29 cellular contexts compared by ENCODE assay signal in the genomic region with DNA sequence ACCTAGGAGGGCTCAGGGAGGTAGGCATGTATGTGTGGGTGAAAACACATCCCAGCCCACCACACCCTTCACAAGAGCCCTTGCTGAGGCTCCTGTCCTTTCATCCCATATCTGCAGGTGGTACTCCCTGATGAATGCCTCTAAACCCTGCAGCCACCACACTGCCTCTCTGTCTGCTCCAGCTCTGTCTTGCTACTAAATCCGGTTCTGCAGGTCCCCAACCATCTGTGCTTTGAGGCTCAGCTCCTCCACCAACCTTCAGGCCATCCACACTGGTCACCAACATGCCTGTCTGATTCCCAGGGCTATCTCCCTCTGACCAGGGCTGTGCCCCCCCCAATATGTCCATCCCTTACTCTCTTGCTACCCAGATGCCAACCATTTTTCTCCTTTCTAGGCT.
A peak's percentile ranks its signal among the peaks of the same experiment; 100 is the strongest.
DNase-seq lines count a peak whose midpoint lies in the region; ATAC-seq and TF ChIP-seq lines count a peak whose summit lies in the region.
"Had no signal": no experiment of that assay in that cellular context is flagged by ENCODE, and none has a peak within 500 bp of the region (broad histone marks: within the 10 kb centered on the region; RNA-seq: fewer than 3 reads in every experiment).

No MANE protein-coding gene starts in this region.

- H3K4me3 Mint-ChIP-seq in stimulated activated naive B cell treated with anti-CD40 and anti-IgM and Interleukin-4, amounts not matched to agents 10 μg/mL and 1 μg/mL and 100 μg/mL, for 72 hours, result no peak overlapping the region
- H3K4me3 Mint-ChIP-seq: activated naive CD8-positive, alpha-beta T cell treated with anti-CD3 and anti-CD28 coated beads for 36 hours; CD8-positive, alpha-beta memory T cell; neural crest cell had no signal

- peaks cover 36% of the 10 kb centered on the region in 2 donors for H3K27me3 Mint-ChIP-seq in stimulated activated naive B cell treated with anti-CD40 and anti-IgM and Interleukin-4, amounts not matched to agents 10 μg/mL and 1 μg/mL and 100 μg/mL, for 72 hours

- ATAC-seq in foreskin keratinocyte (peak; percentile 54), GM21723 (IDR thresholded peaks at IDR 0.05; ENCODE audit: unreplicated experiment) (no peak)
- ATAC-seq in stimulated activated naive B cell treated with anti-CD40 and anti-IgM and Interleukin-4, amounts not matched to agents 10 μg/mL and 1 μg/mL and 100 μg/mL, for 72 hours (replicated peaks), result no peak
- ATAC-seq: K562; Right ventricle myocardium inferior; sciatic nerve; stimulated activated naive CD8-positive, alpha-beta T cell treated with anti-CD3 and anti-CD28 coated beads, Interleukin-15, Interleukin-2, amounts not matched to agents 100 U/mL and 50 U/mL, for 24 hours had no signal

- H3K4me1 Mint-ChIP-seq in stimulated activated naive B cell treated with anti-CD40 and anti-IgM and Interleukin-4, amounts not matched to agents 10 μg/mL and 1 μg/mL and 100 μg/mL, for 72 hours, result no peaks in the 10 kb centered on the region
- H3K4me1 Mint-ChIP-seq: activated naive CD8-positive, alpha-beta T cell treated with anti-CD3 and anti-CD28 coated beads for 36 hours; CD8-positive, alpha-beta memory T cell; neural crest cell had no signal

- H3K36me3 ChIP-seq in WERI-Rb-1, result no peaks in the 10 kb centered on the region
- H3K36me3 ChIP-seq: HAP-1, MG63, thoracic aorta had no signal

- H3K9me3 Mint-ChIP-seq in stimulated activated naive B cell treated with anti-CD40 and anti-IgM and Interleukin-4, amounts not matched to agents 10 μg/mL and 1 μg/mL and 100 μg/mL, for 72 hours, result no peaks in the 10 kb centered on the region
- H3K9me3 Mint-ChIP-seq: activated naive CD8-positive, alpha-beta T cell treated with anti-CD3 and anti-CD28 coated beads for 36 hours had no signal

- no peaks in the 10 kb centered on the region for H3K9me3 ChIP-seq in WERI-Rb-1 (ENCODE audit: severe bottlenecking)
- H3K9me3 ChIP-seq: HAP-1, MG63 had no signal

- TF ChIP-seq CTCF in WERI-Rb-1 (IDR thresholded peaks at IDR 0.05; ENCODE audit: low read depth, low read length), result no peak
- no peak for TF ChIP-seq CTCF in foreskin keratinocyte (conservative IDR thresholded peaks at IDR 0.05)

- peak overlapping the region; percentile 31 for H3K27ac ChIP-seq in WERI-Rb-1
- peak overlapping the region; percentile 51 for H3K27ac ChIP-seq in foreskin keratinocyte
- H3K27ac ChIP-seq: thoracic aorta had no signal

- peaks cover 16% of the 10 kb centered on the region for H3K4me1 ChIP-seq in foreskin keratinocyte
- H3K4me1 ChIP-seq: HAP-1 had no signal

- H3K27me3 ChIP-seq in WERI-Rb-1 (ENCODE audit: insufficient read depth, low read depth, severe bottlenecking) (no peaks in the 10 kb centered on the region), foreskin keratinocyte (no peaks in the 10 kb centered on the region)
- H3K27me3 ChIP-seq: MG63 had no signal

- H3K4me3 ChIP-seq in WERI-Rb-1 (ENCODE audit: low read depth, low read length), result no peak overlapping the region
- H3K4me3 ChIP-seq: HAP-1, K562, MG63, thoracic aorta had no signal

- H3K27ac Mint-ChIP-seq in stimulated activated naive B cell treated with anti-CD40 and anti-IgM and Interleukin-4, amounts not matched to agents 10 μg/mL and 1 μg/mL and 100 μg/mL, for 72 hours, result peak overlapping the region; percentile 49
- H3K27ac Mint-ChIP-seq: activated naive CD8-positive, alpha-beta T cell treated with anti-CD3 and anti-CD28 coated beads for 36 hours had no signal

- DNase-seq in NCI-H748 (lab: John Stamatoyannopoulos, UW; ENCODE audit: unreplicated experiment) (peak; percentile 28), NCI-H748 treated with DMSO at 0.1 percent for 48 hours (lab: John Stamatoyannopoulos, UW) (no peak), WERI-Rb-1 (peak; percentile 50), foreskin keratinocyte (no peak), DMS 273 (lab: John Stamatoyannopoulos, UW; ENCODE audit: unreplicated experiment) (no peak), C1 segment of cervical spinal cord (lab: John Stamatoyannopoulos, UW) (no peak)
- no peak for DNase-seq in stimulated activated naive B cell treated with anti-CD40 and anti-IgM and Interleukin-4, amounts not matched to agents 10 μg/mL and 1 μg/mL and 100 μg/mL, for 72 hours
- DNase-seq: 8988T; activated CD4-positive, alpha-beta T cell treated with anti-CD3 and anti-CD28 coated beads for 4 hours; activated effector memory CD4-positive, alpha-beta T cell treated with anti-CD3 and anti-CD28 coated beads, Interleukin-2, amount 50 U/mL, for 16 hours; activated naive CD8-positive, alpha-beta T cell treated with anti-CD3 and anti-CD28 coated beads for 36 hours; activated T-cell treated with anti-CD3 and anti-CD28 coated beads, Interleukin-2, amount 50 U/mL, for 1 hour; CD8-positive, alpha-beta memory T cell; kidney; NCI-H1417; NCI-H2081; NCI-H2227 treated with DMSO at 0.1 percent for 48 hours; NCI-H69; posterior cingulate gyrus; stimulated activated CD4-positive, alpha-beta T cell treated with anti-CD3 and anti-CD28 coated beads, Interleukin-15, amount 100 ng/mL, for 24 hours; stimulated activated naive CD8-positive, alpha-beta T cell treated with anti-CD3 and anti-CD28 coated beads, Interleukin-15, Interleukin-2, amounts not matched to agents 100 U/mL and 50 U/mL, for 24 hours had no signal

- no peaks in the 10 kb centered on the region for H3K36me3 Mint-ChIP-seq in stimulated activated naive B cell treated with anti-CD40 and anti-IgM and Interleukin-4, amounts not matched to agents 10 μg/mL and 1 μg/mL and 100 μg/mL, for 72 hours
- H3K36me3 Mint-ChIP-seq: activated naive CD8-positive, alpha-beta T cell treated with anti-CD3 and anti-CD28 coated beads for 36 hours; CD8-positive, alpha-beta memory T cell had no signal

Comparison
In these comparisons a context has a peak if more than half of its experiments do, and no peak if none do; other contexts are left out.
1. DNase-seq: peak in NCI-H748 (single experiment) and WERI-Rb-1 (single experiment); none in NCI-H748 treated with DMSO at 0.1 percent for 48 hours (single experiment), foreskin keratinocyte (0 of 2), stimulated activated naive B cell treated with anti-CD40 and anti-IgM and Interleukin-4, amounts not matched to agents 10 μg/mL and 1 μg/mL and 100 μg/mL, for 72 hours (single experiment), DMS 273 (single experiment) and C1 segment of cervical spinal cord (0 of 14).